8 cellular contexts compared by ENCODE assay signal in the genomic region with DNA sequence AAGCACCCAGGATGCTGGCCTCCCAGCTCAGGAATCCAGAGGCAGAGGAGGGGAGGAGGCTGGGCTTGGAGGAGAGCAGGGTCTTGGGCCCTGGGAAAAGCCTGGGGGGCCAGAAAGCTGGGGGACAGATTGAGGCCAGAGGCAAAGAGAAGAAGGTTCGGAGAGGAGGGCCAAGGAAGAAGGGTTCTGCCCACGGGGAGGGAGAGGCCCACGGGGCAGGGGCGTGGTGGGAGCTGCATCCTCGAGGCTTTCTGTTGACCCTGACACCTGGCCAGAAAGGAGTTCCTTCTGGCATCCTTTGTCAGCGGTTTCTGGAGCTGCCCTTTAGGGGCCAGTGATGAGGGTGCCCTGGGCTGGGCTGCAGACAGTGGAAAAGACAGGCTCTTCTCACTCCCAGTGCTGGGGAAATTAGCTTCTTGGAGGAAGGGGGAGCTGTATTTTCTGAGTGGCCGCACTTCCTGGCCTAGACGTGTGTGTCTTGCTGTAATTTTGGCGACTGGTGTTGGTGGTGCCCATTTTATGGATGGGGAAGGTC.
DNase-seq lines count a peak whose midpoint lies in the region; ATAC-seq, FAIRE-seq and TF ChIP-seq lines count a peak whose summit lies in the region.

No MANE protein-coding gene starts in this region.

- no peak for FAIRE-seq in HTR-8/SVneo (lab: Jason Lieb, UNC)

- H2AFZ ChIP-seq in GM23338 (no peak overlapping the region), hepatocyte (no peak overlapping the region)

- intact Hi-C loops in spleen (cut with DNase I; ENCODE audit: low total_unique reads): no loop called here

- POLR2A ChIA-PET in activated CD8-positive, alpha-beta T cell treated with anti-CD3 and anti-CD28 coated beads, Interleukin-2, amount 10 ng/mL, durations not matched to agents 7 days and 5 days (lab: Charles Lee): interaction anchor here (0.7 to 8.5 kb wide), 5 partner anchors 9 to 73 kb away, joined by 3 to 169 read pairs (median 4); no protein-coding TSS in a partner anchor

- no peaks in the 10 kb centered on the region for H3K36me3 ChIP-seq in GM23338 (ENCODE audit: insufficient read depth)
- H3K36me3 ChIP-seq in hepatocyte (replicated peaks; ENCODE audit: insufficient read depth, low read depth): no peaks in the 10 kb centered on the region
- H3K36me3 ChIP-seq in spleen: peaks cover 0 to 15% (median 0%) of the 10 kb centered on the region in 6 donors

- H3K79me2 ChIP-seq in GM23338 (replicated peaks; ENCODE audit: insufficient read depth): peaks cover 68% of the 10 kb centered on the region
- peaks cover 92% of the 10 kb centered on the region for H3K79me2 ChIP-seq in hepatocyte

- H3K4me1 Mint-ChIP-seq in GM23338: peaks cover 64% of the 10 kb centered on the region
- peaks cover 75% of the 10 kb centered on the region for H3K4me1 Mint-ChIP-seq in activated CD8-positive, alpha-beta T cell treated with anti-CD3 and anti-CD28 coated beads, Interleukin-2, amount 10 ng/mL, durations not matched to agents 7 days and 5 days (ENCODE audit: low read depth)

- peaks cover 6% of the 10 kb centered on the region; the same call in 1 of the 2 replicates for H3F3A ChIP-seq in GM23338 (replicated peaks; ENCODE audit: low read depth)

- peaks cover 36% of the 10 kb centered on the region for H3K27me3 Mint-ChIP-seq in GM23338 (ENCODE audit: insufficient read depth, low read depth, poor library complexity)
- H3K27me3 Mint-ChIP-seq in activated CD8-positive, alpha-beta T cell treated with anti-CD3 and anti-CD28 coated beads, Interleukin-2, amount 10 ng/mL, durations not matched to agents 7 days and 5 days (ENCODE audit: low read depth): no peaks in the 10 kb centered on the region

- no peaks in the 10 kb centered on the region for H3K9me3 ChIP-seq in hepatocyte (ENCODE audit: low read depth)
- no peaks in the 10 kb centered on the region for H3K9me3 ChIP-seq in spleen

- no peaks in the 10 kb centered on the region; the same call in 2 of the 3 replicates for H3K36me3 Mint-ChIP-seq in GM23338 (ENCODE audit: low read depth)
- H3K36me3 Mint-ChIP-seq in activated CD8-positive, alpha-beta T cell treated with anti-CD3 and anti-CD28 coated beads, Interleukin-2, amount 10 ng/mL, durations not matched to agents 7 days and 5 days (ENCODE audit: low read depth): peaks cover 64% of the 10 kb centered on the region

- no peaks in the 10 kb centered on the region for H3K9me3 Mint-ChIP-seq in GM23338
- no peaks in the 10 kb centered on the region for H3K9me3 Mint-ChIP-seq in activated CD8-positive, alpha-beta T cell treated with anti-CD3 and anti-CD28 coated beads, Interleukin-2, amount 10 ng/mL, durations not matched to agents 7 days and 5 days (ENCODE audit: insufficient read depth)

- ATAC-seq in GM23338 (no peak), GM18870 (IDR thresholded peaks at IDR 0.05; ENCODE audit: unreplicated experiment) (no peak), HG03342 (IDR thresholded peaks at IDR 0.05; ENCODE audit: unreplicated experiment) (no peak)
- no peak for ATAC-seq in activated CD8-positive, alpha-beta T cell treated with anti-CD3 and anti-CD28 coated beads, Interleukin-2, amount 10 ng/mL, durations not matched to agents 7 days and 5 days

- H4K20me1 ChIP-seq in GM23338 (replicated peaks; ENCODE audit: insufficient read depth) (no peaks in the 10 kb centered on the region; the same call in 1 of the 2 replicates), hepatocyte (ENCODE audit: insufficient read depth, poor library complexity, severe bottlenecking) (peaks cover 63% of the 10 kb centered on the region)

- 55% methylated on average over 8 of the region's 9 CpGs for WGBS in hepatocyte (ENCODE audit: low lambda C conversion rate, missing lambda C conversion rate)
- WGBS in spleen, 5 donors: 37 to 53% (median 49%) methylated on average over 6 to 9 of the region's 9 CpGs

- CTCF ChIA-PET in activated CD8-positive, alpha-beta T cell treated with anti-CD3 and anti-CD28 coated beads, Interleukin-2, amount 10 ng/mL, durations not matched to agents 7 days and 5 days (lab: Charles Lee): interaction anchor here (0.9 to 6.4 kb wide), 5 partner anchors 8 to 117 kb away, joined by 3 to 44 read pairs (median 4); no protein-coding TSS in a partner anchor

- no peak for TF ChIP-seq CTCF in GM23338 (conservative IDR thresholded peaks at IDR 0.05; ENCODE audit: low read depth in 2 of 2)
- no peak for TF ChIP-seq CTCF in hepatocyte (IDR thresholded peaks at IDR 0.05; ENCODE audit: poor library complexity)
- TF ChIP-seq CTCF in spleen (IDR thresholded peaks at IDR 0.05 in 8 of 11, conservative IDR thresholded peaks at IDR 0.05 in 3 of 11): no peak

- TF ChIP-seq POLR2A in spleen (IDR thresholded peaks at IDR 0.05): no peak

- no peaks in the 10 kb centered on the region for H3K27me3 ChIP-seq in GM23338 (ENCODE audit: insufficient read depth)
- H3K27me3 ChIP-seq in hepatocyte: no peaks in the 10 kb centered on the region
- no peaks in the 10 kb centered on the region for H3K27me3 ChIP-seq in spleen (replicated peaks in 1 of 7)

- H3K4me1 ChIP-seq in GM23338 (ENCODE audit: insufficient read depth): peaks cover 40% of the 10 kb centered on the region
- H3K4me1 ChIP-seq in hepatocyte (ENCODE audit: insufficient read depth): peaks cover 67% of the 10 kb centered on the region
- peaks cover 66 to 100% (median 97%) of the 10 kb centered on the region in 6 donors for H3K4me1 ChIP-seq in spleen

- no peak overlapping the region for H3K27ac ChIP-seq in GM23338 (ENCODE audit: low read depth)
- H3K27ac ChIP-seq in hepatocyte: peak overlapping the region; percentile 100
- H3K27ac ChIP-seq in spleen: peak overlapping the region; percentile 83 to 97 (median 92)

- H3K4me3 Mint-ChIP-seq in GM23338: peak overlapping the region; percentile 90; the same call in 2 of the 3 replicates
- peak overlapping the region; percentile 85 for H3K4me3 Mint-ChIP-seq in activated CD8-positive, alpha-beta T cell treated with anti-CD3 and anti-CD28 coated beads, Interleukin-2, amount 10 ng/mL, durations not matched to agents 7 days and 5 days

- H3K9me2 ChIP-seq in GM23338 (ENCODE audit: insufficient read depth) (no peaks in the 10 kb centered on the region), hepatocyte (replicated peaks; ENCODE audit: insufficient read depth) (no peaks in the 10 kb centered on the region)

- H3K4me3 ChIP-seq in GM23338: no peak overlapping the region
- H3K4me3 ChIP-seq in hepatocyte: no peak overlapping the region
- peak overlapping the region in 5 of 8 donors; percentile 53 to 81 (median 71) for H3K4me3 ChIP-seq in spleen

- DNase-seq in GM23338 (ENCODE audit: low spot score): no peak
- DNase-seq in activated CD8-positive, alpha-beta T cell treated with anti-CD3 and anti-CD28 coated beads, Interleukin-2, amount 10 ng/mL, durations not matched to agents 7 days and 5 days: no peak
- no peak for DNase-seq in hepatocyte (ENCODE audit: low spot score)
- peak; percentile 75 for DNase-seq in spleen
- no peak for DNase-seq in HTR-8/SVneo (ENCODE audit: insufficient read length, low spot score)
- no peak for DNase-seq in effector CD8-positive, alpha-beta T cell (lab: John Stamatoyannopoulos, UW)

- H3K4me2 ChIP-seq in GM23338: peak overlapping the region; percentile 100
- H3K4me2 ChIP-seq in hepatocyte: peak overlapping the region; percentile 96

- no peak overlapping the region; the same call in 1 of the 2 replicates for H3K27ac Mint-ChIP-seq in GM23338
- H3K27ac Mint-ChIP-seq in activated CD8-positive, alpha-beta T cell treated with anti-CD3 and anti-CD28 coated beads, Interleukin-2, amount 10 ng/mL, durations not matched to agents 7 days and 5 days: peak overlapping the region; percentile 93

TF ChIP-seq in GM23338, 12 proteins besides CTCF, POLR2A, EP300 and RAD21 (continues in another document):
- TF ChIP-seq STAT1 (IDR thresholded peaks at IDR 0.05; ENCODE audit: unreplicated experiment) (no peak), EZH2phosphoT487 (IDR thresholded peaks at IDR 0.05; ENCODE audit: unreplicated experiment) (no peak), ZNF114 (CRISPR knock-in tag; IDR thresholded peaks at IDR 0.05) (no peak), POLR2AphosphoS5 (IDR thresholded peaks at IDR 0.05; ENCODE audit: low read depth) (no peak), ZNF331 (CRISPR knock-in tag; IDR thresholded peaks at IDR 0.05; ENCODE audit: low read depth) (no peak)
- TF ChIP-seq, protein P1, sequence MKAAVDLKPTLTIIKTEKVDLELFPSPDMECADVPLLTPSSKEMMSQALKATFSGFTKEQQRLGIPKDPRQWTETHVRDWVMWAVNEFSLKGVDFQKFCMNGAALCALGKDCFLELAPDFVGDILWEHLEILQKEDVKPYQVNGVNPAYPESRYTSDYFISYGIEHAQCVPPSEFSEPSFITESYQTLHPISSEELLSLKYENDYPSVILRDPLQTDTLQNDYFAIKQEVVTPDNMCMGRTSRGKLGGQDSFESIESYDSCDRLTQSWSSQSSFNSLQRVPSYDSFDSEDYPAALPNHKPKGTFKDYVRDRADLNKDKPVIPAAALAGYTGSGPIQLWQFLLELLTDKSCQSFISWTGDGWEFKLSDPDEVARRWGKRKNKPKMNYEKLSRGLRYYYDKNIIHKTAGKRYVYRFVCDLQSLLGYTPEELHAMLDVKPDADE (IDR thresholded peaks at IDR 0.05): no peak
- TF ChIP-seq, protein P2, sequence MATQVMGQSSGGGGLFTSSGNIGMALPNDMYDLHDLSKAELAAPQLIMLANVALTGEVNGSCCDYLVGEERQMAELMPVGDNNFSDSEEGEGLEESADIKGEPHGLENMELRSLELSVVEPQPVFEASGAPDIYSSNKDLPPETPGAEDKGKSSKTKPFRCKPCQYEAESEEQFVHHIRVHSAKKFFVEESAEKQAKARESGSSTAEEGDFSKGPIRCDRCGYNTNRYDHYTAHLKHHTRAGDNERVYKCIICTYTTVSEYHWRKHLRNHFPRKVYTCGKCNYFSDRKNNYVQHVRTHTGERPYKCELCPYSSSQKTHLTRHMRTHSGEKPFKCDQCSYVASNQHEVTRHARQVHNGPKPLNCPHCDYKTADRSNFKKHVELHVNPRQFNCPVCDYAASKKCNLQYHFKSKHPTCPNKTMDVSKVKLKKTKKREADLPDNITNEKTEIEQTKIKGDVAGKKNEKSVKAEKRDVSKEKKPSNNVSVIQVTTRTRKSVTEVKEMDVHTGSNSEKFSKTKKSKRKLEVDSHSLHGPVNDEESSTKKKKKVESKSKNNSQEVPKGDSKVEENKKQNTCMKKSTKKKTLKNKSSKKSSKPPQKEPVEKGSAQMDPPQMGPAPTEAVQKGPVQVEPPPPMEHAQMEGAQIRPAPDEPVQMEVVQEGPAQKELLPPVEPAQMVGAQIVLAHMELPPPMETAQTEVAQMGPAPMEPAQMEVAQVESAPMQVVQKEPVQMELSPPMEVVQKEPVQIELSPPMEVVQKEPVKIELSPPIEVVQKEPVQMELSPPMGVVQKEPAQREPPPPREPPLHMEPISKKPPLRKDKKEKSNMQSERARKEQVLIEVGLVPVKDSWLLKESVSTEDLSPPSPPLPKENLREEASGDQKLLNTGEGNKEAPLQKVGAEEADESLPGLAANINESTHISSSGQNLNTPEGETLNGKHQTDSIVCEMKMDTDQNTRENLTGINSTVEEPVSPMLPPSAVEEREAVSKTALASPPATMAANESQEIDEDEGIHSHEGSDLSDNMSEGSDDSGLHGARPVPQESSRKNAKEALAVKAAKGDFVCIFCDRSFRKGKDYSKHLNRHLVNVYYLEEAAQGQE (IDR thresholded peaks at IDR 0.05; ENCODE audit: unreplicated experiment): no peak

Comparison
In these comparisons a context has a peak if more than half of its experiments do, and no peak if none do; other contexts are left out.
1. H3K4me3 ChIP-seq: peak in spleen (5 of 8); none in GM23338 (single experiment) and hepatocyte (single experiment).